Comparison of ENCODE assay signal across 1 cellular context in genomic region chr5:172187118-172188032, GRCh38.
TF ChIP-seq lines count a peak whose summit lies in the region.

No MANE protein-coding gene starts in this region.

TF ChIP-seq in HEK293, 187 proteins besides CTCF, POLR2A, EP300 and RAD21 (continued from another document and continues in another):
- no peak for TF ChIP-seq ZNF654 (tag by site-specific recombination; IDR thresholded peaks at IDR 0.05; ENCODE audit: low read depth)
- no peak for TF ChIP-seq PRDM4 (tag by site-specific recombination; IDR thresholded peaks at IDR 0.05)
- peak; percentile 66 for TF ChIP-seq KLF17 (tag by site-specific recombination; IDR thresholded peaks at IDR 0.05)
- no peak for TF ChIP-seq ZNF558 (tag by site-specific recombination; IDR thresholded peaks at IDR 0.05)
- no peak for TF ChIP-seq ZNF23 (tag by site-specific recombination; IDR thresholded peaks at IDR 0.05; ENCODE audit: borderline replicate concordance)
- TF ChIP-seq ZBTB10 (tag by site-specific recombination; IDR thresholded peaks at IDR 0.05), result peak; percentile 75; the same call in 1 of the 2 replicates
- TF ChIP-seq GFI1B (tag by site-specific recombination; IDR thresholded peaks at IDR 0.05), result no peak
- no peak; the same call in 1 of the 2 replicates for TF ChIP-seq BCL11A (tag by site-specific recombination; IDR thresholded peaks at IDR 0.05; ENCODE audit: low read depth)
- no peak for TF ChIP-seq ZNF121 (tag by site-specific recombination; IDR thresholded peaks at IDR 0.05)
- TF ChIP-seq ZNF184 (tag by site-specific recombination; IDR thresholded peaks at IDR 0.05), result no peak
- no peak for TF ChIP-seq ZNF350 (tag by site-specific recombination; IDR thresholded peaks at IDR 0.05)
- TF ChIP-seq ZNF549 (tag by site-specific recombination; IDR thresholded peaks at IDR 0.05), result no peak
- TF ChIP-seq HOXD13 (CRISPR knock-in tag; IDR thresholded peaks at IDR 0.05; ENCODE audit: borderline replicate concordance), result no peak
- TF ChIP-seq ZNF530 (tag by site-specific recombination; IDR thresholded peaks at IDR 0.05; ENCODE audit: low read depth), result no peak
- peak; percentile 40; the same call in 1 of the 2 replicates for TF ChIP-seq ZBTB7A (tag by site-specific recombination; IDR thresholded peaks at IDR 0.05; ENCODE audit: low read depth)
- TF ChIP-seq ZNF843 (tag by site-specific recombination; IDR thresholded peaks at IDR 0.05), result 0 out of 2 replicates have a peak, but pooled peaks have one; percentile 22
- TF ChIP-seq ZNF514 (tag by site-specific recombination; IDR thresholded peaks at IDR 0.05), result no peak
- peak; percentile 78; the same call in 1 of the 2 replicates for TF ChIP-seq EGR2 (tag by site-specific recombination; IDR thresholded peaks at IDR 0.05; ENCODE audit: low read depth)
- TF ChIP-seq ZIC2 (tag by site-specific recombination; IDR thresholded peaks at IDR 0.05), result no peak
- no peak for TF ChIP-seq ZNF645 (tag by site-specific recombination; IDR thresholded peaks at IDR 0.05)
- TF ChIP-seq ZNF302 (tag by site-specific recombination; IDR thresholded peaks at IDR 0.05; ENCODE audit: low read depth), result no peak
- TF ChIP-seq OSR2 (tag by site-specific recombination; IDR thresholded peaks at IDR 0.05), result no peak
- TF ChIP-seq SP3 (tag by site-specific recombination; IDR thresholded peaks at IDR 0.05), result peak; percentile 90
- no peak for TF ChIP-seq PRDM2 (tag by site-specific recombination; IDR thresholded peaks at IDR 0.05; ENCODE audit: borderline replicate concordance)
- TF ChIP-seq TRIM28 (IDR thresholded peaks at IDR 0.05; ENCODE audit: borderline replicate concordance, low read length), result no peak
- no peak for TF ChIP-seq GLI2 (tag by site-specific recombination; IDR thresholded peaks at IDR 0.05; ENCODE audit: borderline replicate concordance, low read depth)
- no peak for TF ChIP-seq KLF16 (tag by site-specific recombination; IDR thresholded peaks at IDR 0.05)
- TF ChIP-seq MZF1 (tag by site-specific recombination; IDR thresholded peaks at IDR 0.05; ENCODE audit: borderline replicate concordance), result no peak
- peak; percentile 89 for TF ChIP-seq ZBTB6 (tag by site-specific recombination; IDR thresholded peaks at IDR 0.05)
- TF ChIP-seq ZNF837 (tag by site-specific recombination; IDR thresholded peaks at IDR 0.05), result no peak
- no peak for TF ChIP-seq ZNF830 (tag by site-specific recombination; IDR thresholded peaks at IDR 0.05; ENCODE audit: low read depth)
- TF ChIP-seq AEBP2 (tag by site-specific recombination; IDR thresholded peaks at IDR 0.05; ENCODE audit: borderline replicate concordance), result no peak
- TF ChIP-seq ZNF112 (tag by site-specific recombination; IDR thresholded peaks at IDR 0.05), result no peak
- no peak for TF ChIP-seq RBAK (tag by site-specific recombination; IDR thresholded peaks at IDR 0.05)
- no peak for TF ChIP-seq ZNF221 (tag by site-specific recombination; IDR thresholded peaks at IDR 0.05; ENCODE audit: borderline replicate concordance)
- TF ChIP-seq ZNF629 (tag by site-specific recombination; IDR thresholded peaks at IDR 0.05), result 0 out of 2 replicates have a peak, but pooled peaks have one; percentile 11
- TF ChIP-seq ZNF600 (tag by site-specific recombination; IDR thresholded peaks at IDR 0.05), result peak; percentile 96
- no peak for TF ChIP-seq ZNF132 (tag by site-specific recombination; IDR thresholded peaks at IDR 0.05; ENCODE audit: borderline replicate concordance)
- TF ChIP-seq ZNF280C (tag by site-specific recombination; IDR thresholded peaks at IDR 0.05), result no peak
- no peak for TF ChIP-seq ZNF785 (tag by site-specific recombination; IDR thresholded peaks at IDR 0.05)
- TF ChIP-seq PRDM1 (tag by site-specific recombination; IDR thresholded peaks at IDR 0.05), result no peak
- TF ChIP-seq ZFP69B (tag by site-specific recombination; IDR thresholded peaks at IDR 0.05), result peak; percentile 78
- TF ChIP-seq ZNF366 (tag by site-specific recombination; conservative IDR thresholded peaks at IDR 0.05), result no peak
- no peak for TF ChIP-seq ZNF140 (tag by site-specific recombination; IDR thresholded peaks at IDR 0.05)
- TF ChIP-seq ZNF513 (tag by site-specific recombination; IDR thresholded peaks at IDR 0.05), result no peak
